In the genomic region with DNA sequence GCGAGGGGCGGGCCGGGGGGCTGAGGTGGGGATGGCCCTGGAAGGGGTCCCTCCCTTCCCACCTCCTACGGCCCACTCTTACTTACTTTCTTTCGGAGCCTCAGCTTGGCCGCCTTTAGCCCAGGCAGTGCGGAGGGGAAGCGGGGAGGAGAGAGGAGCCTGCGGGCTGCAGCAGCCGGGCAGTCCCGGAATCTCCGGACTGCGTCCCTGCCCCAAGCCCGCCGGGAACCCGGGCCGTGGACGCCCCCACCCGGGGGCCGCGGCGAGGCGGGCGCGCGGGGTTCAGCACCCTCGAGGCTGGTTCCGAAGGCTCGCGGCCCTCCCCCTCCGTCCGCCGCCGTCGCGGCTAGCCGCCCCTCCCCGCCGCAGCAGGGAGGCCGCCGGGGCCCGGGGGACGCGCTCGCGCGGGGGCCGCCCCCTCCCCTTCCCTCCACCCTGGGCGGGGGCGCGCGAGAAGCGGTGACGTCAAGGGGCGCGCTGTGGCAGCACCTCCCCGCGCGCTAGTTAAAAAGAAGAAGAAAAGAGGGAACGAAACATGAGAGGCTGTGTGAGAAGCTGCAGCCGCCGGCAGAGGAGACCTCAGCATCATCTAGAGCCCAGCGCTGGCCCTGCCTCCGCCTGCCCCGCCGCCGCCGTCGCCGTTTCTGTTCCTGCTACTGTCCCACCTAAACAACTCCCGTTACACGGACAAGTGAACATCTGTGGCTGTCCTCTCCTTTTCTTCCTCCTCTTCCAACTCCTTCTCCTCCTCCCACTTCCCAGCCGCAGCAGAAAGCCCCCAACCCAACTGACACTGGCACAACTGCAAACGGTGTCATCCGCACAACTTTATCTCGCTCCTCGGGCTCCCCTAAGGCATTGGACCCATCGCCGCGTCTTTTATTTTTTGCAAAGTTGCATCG, we compare ENCODE assay signal across 8 cellular contexts. TPM values are rescaled to one million over a fixed set of nuclear protein-coding genes. Genes with fewer than 3 reads are reported as not detected.
A peak's percentile ranks its signal among the peaks of the same experiment; 100 is the strongest.
DNase-seq lines count a peak whose midpoint lies in the region; ATAC-seq and TF ChIP-seq lines count a peak whose summit lies in the region.

A gene with protein sequence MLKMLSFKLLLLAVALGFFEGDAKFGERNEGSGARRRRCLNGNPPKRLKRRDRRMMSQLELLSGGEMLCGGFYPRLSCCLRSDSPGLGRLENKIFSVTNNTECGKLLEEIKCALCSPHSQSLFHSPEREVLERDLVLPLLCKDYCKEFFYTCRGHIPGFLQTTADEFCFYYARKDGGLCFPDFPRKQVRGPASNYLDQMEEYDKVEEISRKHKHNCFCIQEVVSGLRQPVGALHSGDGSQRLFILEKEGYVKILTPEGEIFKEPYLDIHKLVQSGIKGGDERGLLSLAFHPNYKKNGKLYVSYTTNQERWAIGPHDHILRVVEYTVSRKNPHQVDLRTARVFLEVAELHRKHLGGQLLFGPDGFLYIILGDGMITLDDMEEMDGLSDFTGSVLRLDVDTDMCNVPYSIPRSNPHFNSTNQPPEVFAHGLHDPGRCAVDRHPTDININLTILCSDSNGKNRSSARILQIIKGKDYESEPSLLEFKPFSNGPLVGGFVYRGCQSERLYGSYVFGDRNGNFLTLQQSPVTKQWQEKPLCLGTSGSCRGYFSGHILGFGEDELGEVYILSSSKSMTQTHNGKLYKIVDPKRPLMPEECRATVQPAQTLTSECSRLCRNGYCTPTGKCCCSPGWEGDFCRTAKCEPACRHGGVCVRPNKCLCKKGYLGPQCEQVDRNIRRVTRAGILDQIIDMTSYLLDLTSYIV (plus strand): TSS at position 536 of the 902 bp plus-strand sequence. CDS start 520 bp downstream, outside the sequence.

- no peak within 1 kb of the TSS for H2AK5ac ChIP-seq in mesenchymal stem cell (ENCODE audit: low read length, severe bottlenecking)

- peak within 1 kb of the TSS; percentile 96 for H3K4me2 ChIP-seq in mesenchymal stem cell (ENCODE audit: low read length, poor library complexity, severe bottlenecking)

- H2BK12ac ChIP-seq in mesenchymal stem cell (ENCODE audit: low read length in 2 of 2), result no peak within 1 kb of the TSS

- peak within 1 kb of the TSS; percentile 36 for H2AFZ ChIP-seq in mesenchymal stem cell (ENCODE audit: low read depth, low read length)

- TF ChIP-seq CTCF in WI38 (IDR thresholded peaks at IDR 0.05; ENCODE audit: low read depth, low read length), result no peak
- TF ChIP-seq CTCF in epithelial cell of proximal tubule (conservative IDR thresholded peaks at IDR 0.05; ENCODE audit: low read depth, low read length), result no peak
- TF ChIP-seq CTCF in testis (IDR thresholded peaks at IDR 0.05), result no peak

- H3K27me3 Mint-ChIP-seq in activated CD8-positive, alpha-beta memory T cell treated with anti-CD3 and anti-CD28 coated beads, Interleukin-2, amount 10 ng/mL, durations not matched to agents 7 days and 5 days, result peaks cover 56% of the 10 kb centered on the region

- under 1% methylated on average over 51 of the region's 81 CpGs for WGBS in mesenchymal stem cell
- 1 to 2% methylated on average over 25 to 38 of the region's 81 CpGs for WGBS in testis, 2 donors

- peaks cover 20% of the 10 kb centered on the region for H3K4me1 Mint-ChIP-seq in activated CD8-positive, alpha-beta memory T cell treated with anti-CD3 and anti-CD28 coated beads, Interleukin-2, amount 10 ng/mL, durations not matched to agents 7 days and 5 days

- H3K9me3 Mint-ChIP-seq in activated CD8-positive, alpha-beta memory T cell treated with anti-CD3 and anti-CD28 coated beads, Interleukin-2, amount 10 ng/mL, durations not matched to agents 7 days and 5 days (ENCODE audit: low read depth), result no peaks in the 10 kb centered on the region

- no peak within 1 kb of the TSS for H4K91ac ChIP-seq in mesenchymal stem cell (ENCODE audit: low read length)

- peak within 1 kb of the TSS; percentile 19 for H3K9ac ChIP-seq in mesenchymal stem cell (ENCODE audit: low read length)

- no peak within 1 kb of the TSS for H3K18ac ChIP-seq in mesenchymal stem cell (ENCODE audit: low read depth in 1 of 2, low read length in 2 of 2)

- peak within 1 kb of the TSS; percentile 64 for H3K4me3 Mint-ChIP-seq in activated CD8-positive, alpha-beta memory T cell treated with anti-CD3 and anti-CD28 coated beads, Interleukin-2, amount 10 ng/mL, durations not matched to agents 7 days and 5 days

- peak; percentile 43 for ATAC-seq in activated CD8-positive, alpha-beta memory T cell treated with anti-CD3 and anti-CD28 coated beads, Interleukin-2, amount 10 ng/mL, durations not matched to agents 7 days and 5 days
- peak; percentile 41 for ATAC-seq in HG03521 (IDR thresholded peaks at IDR 0.05; ENCODE audit: unreplicated experiment)
- ATAC-seq in HG03469 (IDR thresholded peaks at IDR 0.05; ENCODE audit: unreplicated experiment), result no peak

- H3K4ac ChIP-seq in mesenchymal stem cell (ENCODE audit: low read depth in 1 of 2, low read length in 2 of 2), result no peak within 1 kb of the TSS

- H3K4me1 ChIP-seq in mesenchymal stem cell (ENCODE audit: control insufficient read depth, insufficient read depth, low read depth, low read length) (peaks cover 16% of the 10 kb centered on the region), testis (no peaks in the 10 kb centered on the region)

- no peak within 1 kb of the TSS for H3K27ac Mint-ChIP-seq in activated CD8-positive, alpha-beta memory T cell treated with anti-CD3 and anti-CD28 coated beads, Interleukin-2, amount 10 ng/mL, durations not matched to agents 7 days and 5 days

- H4K8ac ChIP-seq in mesenchymal stem cell (ENCODE audit: low read length), result peak within 1 kb of the TSS; percentile 28

- no peaks in the 10 kb centered on the region for H3K9me3 ChIP-seq in mesenchymal stem cell (ENCODE audit: control insufficient read depth, low read length)
- H3K9me3 ChIP-seq in testis, result no peaks in the 10 kb centered on the region

- peak within 1 kb of the TSS; percentile 73 for H2BK5ac ChIP-seq in mesenchymal stem cell (ENCODE audit: low read depth, low read length, poor library complexity, severe bottlenecking)

- H3K27me3 ChIP-seq in mesenchymal stem cell (ENCODE audit: control insufficient read depth in 1 of 2, insufficient read depth in 1 of 2, low read length in 2 of 2) (peaks cover 0 to 35% of the 10 kb centered on the region in 2 experiments), testis (no peaks in the 10 kb centered on the region)

- DNase-seq in activated CD8-positive, alpha-beta memory T cell treated with anti-CD3 and anti-CD28 coated beads, Interleukin-2, amount 10 ng/mL, durations not matched to agents 7 days and 5 days, result no peak
- no peak for DNase-seq in activated CD8-positive, alpha-beta memory T cell treated with anti-CD3 and anti-CD28 coated beads for 24 hours
- DNase-seq in epithelial cell of proximal tubule (ENCODE audit: low read depth), result no peak
- peak; percentile 47 for DNase-seq in mesenchymal stem cell
- DNase-seq in testis, result peak; percentile 80

- peaks cover 2% of the 10 kb centered on the region for H3K36me3 Mint-ChIP-seq in activated CD8-positive, alpha-beta memory T cell treated with anti-CD3 and anti-CD28 coated beads, Interleukin-2, amount 10 ng/mL, durations not matched to agents 7 days and 5 days

- peak within 1 kb of the TSS; percentile 27 for H3K27ac ChIP-seq in mesenchymal stem cell (ENCODE audit: low read length, poor library complexity, severe bottlenecking)
- H3K27ac ChIP-seq in testis, result peak within 1 kb of the TSS; percentile 89 to 92

- H3K4me3 ChIP-seq in WI38 (ENCODE audit: low read depth, low read length) (peak within 1 kb of the TSS; percentile 52), epithelial cell of proximal tubule (ENCODE audit: low read depth, low read length) (peak within 1 kb of the TSS; percentile 53), mesenchymal stem cell (ENCODE audit: insufficient read depth in 1 of 2, low read depth in 1 of 2, low read length in 2 of 2) (peak within 1 kb of the TSS; percentile 73 to 78), testis (peak within 1 kb of the TSS; percentile 60 to 68)

- H3K14ac ChIP-seq in mesenchymal stem cell (ENCODE audit: low read length in 2 of 2), result no peak within 1 kb of the TSS

- peak within 1 kb of the TSS in 1 of 2 experiments; percentile 90 for H3K23ac ChIP-seq in mesenchymal stem cell (ENCODE audit: low read length in 2 of 2)

- H3K36me3 ChIP-seq in mesenchymal stem cell (ENCODE audit: control insufficient read depth in 1 of 2, insufficient read depth in 2 of 2, low read depth in 1 of 2, low read length in 2 of 2) (peaks cover 0 to 4% of the 10 kb centered on the region in 2 experiments), testis (ENCODE audit: low read depth, missing control alignments) (no peaks in the 10 kb centered on the region)

- H2BK120ac ChIP-seq in mesenchymal stem cell (ENCODE audit: low read depth, low read length), result peak within 1 kb of the TSS; percentile 19

- peaks cover 7% of the 10 kb centered on the region for H3K79me1 ChIP-seq in mesenchymal stem cell (replicated peaks; ENCODE audit: low read length, poor library complexity, severe bottlenecking)

- no peak within 1 kb of the TSS for H2BK15ac ChIP-seq in mesenchymal stem cell (ENCODE audit: low read depth, poor library complexity, severe bottlenecking)

- TF ChIP-seq POLR2A in testis (IDR thresholded peaks at IDR 0.05), result peak; percentile 6

- intact Hi-C loops in testis (cut with DNase I; ENCODE audit: low total_unique reads), result no loop called here

- CTCF ChIA-PET in activated CD8-positive, alpha-beta memory T cell treated with anti-CD3 and anti-CD28 coated beads, Interleukin-2, amount 10 ng/mL, durations not matched to agents 7 days and 5 days (lab: Charles Lee), result no interaction called here

RNA-seq across cellular contexts. Expression of the gene that starts here (rescaled TPM):
- not detected for total RNA-seq in activated CD8-positive, alpha-beta memory T cell treated with anti-CD3 and anti-CD28 coated beads, Interleukin-2, amount 10 ng/mL, durations not matched to agents 7 days and 5 days
- total RNA-seq in epithelial cell of proximal tubule (0.92 and 1.7 TPM in 2 replicates), testis (1 to 10 TPM; 3.5 to 5.3 TPM)
- polyA plus RNA-seq in mesenchymal stem cell (2013, experiment 1 of 2), result 0.01 TPM
- polyA plus RNA-seq in mesenchymal stem cell (2013, experiment 2 of 2), result under 0.01 TPM
- polyA plus RNA-seq in testis (ENCODE audit: insufficient read depth, low read depth, low replicate concordance), result 3.5 TPM

Comparison
In these comparisons a context has a peak if more than half of its experiments do, and no peak if none do; other contexts are left out.
1. Peak in ATAC-seq in activated CD8-positive, alpha-beta memory T cell treated with anti-CD3 and anti-CD28 coated beads, Interleukin-2, amount 10 ng/mL, durations not matched to agents 7 days and 5 days; RNA of the gene not detected or under 1 TPM.
2. DNase-seq: peak in mesenchymal stem cell (single experiment) and testis (single experiment); none in activated CD8-positive, alpha-beta memory T cell treated with anti-CD3 and anti-CD28 coated beads, Interleukin-2, amount 10 ng/mL, durations not matched to agents 7 days and 5 days (single experiment), activated CD8-positive, alpha-beta memory T cell treated with anti-CD3 and anti-CD28 coated beads for 24 hours (single experiment) and epithelial cell of proximal tubule (single experiment).
3. Peak in every context shown above with its lines, with median percentiles within 50 percentile points of each other: H3K4me3 ChIP-seq.